In the genomic region with DNA sequence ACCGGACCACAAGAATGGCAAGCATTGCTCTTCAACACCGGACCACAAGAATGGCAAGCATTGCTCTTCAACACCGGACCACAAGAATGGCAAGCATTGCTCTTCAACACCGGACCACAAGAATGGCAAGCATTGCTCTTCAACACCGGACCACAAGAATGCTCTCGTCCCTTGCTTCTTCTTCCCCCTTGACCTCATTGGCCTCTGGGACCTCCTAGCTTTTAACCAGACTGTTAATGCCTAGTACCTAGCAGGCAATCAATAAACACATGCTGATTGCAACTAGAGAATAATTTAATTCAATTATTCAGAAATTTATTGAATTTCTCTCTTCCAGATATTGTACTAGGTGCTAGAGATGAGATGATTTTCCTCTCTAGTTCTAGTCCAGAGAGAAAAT, we compare ENCODE assay signal across 3 cellular contexts. TPM values are rescaled to one million over a fixed set of nuclear protein-coding genes. Genes with fewer than 3 reads are reported as not detected.
"Had no signal": no experiment of that assay in that cellular context is flagged by ENCODE, and none has a peak within 500 bp of the region (broad histone marks: within the 10 kb centered on the region; RNA-seq: fewer than 3 reads in every experiment).

No MANE protein-coding gene starts in this region.

RNA-seq across cellular contexts. Expression of a gene that starts 28.0 kb away (rescaled TPM):
- total RNA-seq: naive thymus-derived CD8-positive, alpha-beta T cell; natural killer cell treated with Interleukin-12 subunit alpha and Interleukin-12 subunit beta and Interleukin-15 and Interleukin-18, amount 100 ng/mL, for 72 hours; thoracic aorta had no signal
- polyA plus RNA-seq: naive thymus-derived CD8-positive, alpha-beta T cell had no signal
